In genomic region chr1:218809625-218810024, GRCh38 we compare ENCODE assay signal across 28 cellular contexts.
DNase-seq lines count a peak whose midpoint lies in the region; ATAC-seq and TF ChIP-seq lines count a peak whose summit lies in the region.
"Had no signal": no experiment of that assay in that cellular context is flagged by ENCODE, and none has a peak within 500 bp of the region (broad histone marks: within the 10 kb centered on the region; RNA-seq: fewer than 3 reads in every experiment).

No MANE protein-coding gene starts in this region.

- H3K36me3 ChIP-seq in left ventricle myocardium inferior, result no peaks in the 10 kb centered on the region
- H3K36me3 ChIP-seq in vagina, result no peaks in the 10 kb centered on the region
- H3K36me3 ChIP-seq: gastrocnemius medialis, tibial artery had no signal

- H3K4me1 ChIP-seq in left ventricle myocardium inferior (peaks cover 21% of the 10 kb centered on the region), vagina (peaks cover 16% of the 10 kb centered on the region)
- H3K4me1 ChIP-seq: gastrocnemius medialis had no signal

- H3K27me3 ChIP-seq in left ventricle myocardium inferior (ENCODE audit: low read depth) (peaks cover 9% of the 10 kb centered on the region), vagina (no peaks in the 10 kb centered on the region)
- H3K27me3 ChIP-seq: gastrocnemius medialis, tibial artery had no signal

- ATAC-seq in Right ventricle myocardium superior (ENCODE audit: poor library complexity) (peak; percentile 45), GM18517 (IDR thresholded peaks at IDR 0.05; ENCODE audit: unreplicated experiment) (no peak)
- ATAC-seq: gastrocnemius medialis; Panc1; stimulated activated naive CD8-positive, alpha-beta T cell treated with anti-CD3 and anti-CD28 coated beads, Interleukin-15, amount 100 ng/mL, for 72 hours had no signal

- no peak overlapping the region for H3K27ac ChIP-seq in left ventricle myocardium inferior (replicated peaks)
- H3K27ac ChIP-seq in vagina, result peak overlapping the region; percentile 4
- H3K27ac ChIP-seq: gastrocnemius medialis, tibial artery had no signal

- DNase-seq in Right ventricle myocardium superior, result no peak
- no peak for DNase-seq in left ventricle myocardium inferior
- DNase-seq in SW480 (ENCODE audit: low spot score), result peak; percentile 2
- DNase-seq in fibroblast of the aortic adventitia (ENCODE audit: low read depth), result peak; percentile 46
- no peak for DNase-seq in vagina (ENCODE audit: extremely low spot score in 2 of 2)
- DNase-seq in SKM-1 treated with dmso at 0.1 percent for 144 hours (lab: John Stamatoyannopoulos, UW; ENCODE audit: unreplicated experiment), result no peak
- DNase-seq in NCI-H1105 treated with DMSO at 0.1 percent for 48 hours (lab: John Stamatoyannopoulos, UW), result no peak
- DNase-seq: activated CD4-positive, alpha-beta T cell treated with anti-CD3 and anti-CD28 coated beads for 4 hours; activated naive CD4-positive, alpha-beta T cell treated with anti-CD3 and anti-CD28 coated beads for 36 hours; activated T-cell treated with anti-CD3 and anti-CD28 coated beads, Interleukin-2, amount 50 U/mL, for 48 hours; amygdala; cerebellar nuclear complex; effector CD4-positive, alpha-beta T cell; erythroblast; gastrocnemius medialis; HFFc6; hypothalamus; islet precursor cell; naive B cell; NCI-H1092 treated with DMSO at 0.1 percent for 48 hours; NCI-H2029 treated with DMSO at 0.1 percent for 48 hours; NCI-H510A treated with DMSO at 0.1 percent for 48 hours; NK-92 treated with Interleukin-12 subunit alpha and Interleukin-12 subunit beta, amount 100 ng/mL, for 24 hours; nucleus accumbens; stimulated activated naive CD8-positive, alpha-beta T cell treated with anti-CD3 and anti-CD28 coated beads, Interleukin-15, amount 100 ng/mL, for 72 hours; tibial artery had no signal

- intact Hi-C loops in Right ventricle myocardium superior (cut with DNase I), result no loop called here
- intact Hi-C loops in left ventricle myocardium inferior (cut with micrococcal nuclease), result no loop called here
- intact Hi-C loops in vagina (cut with DNase I), result no loop called here

- H3K4me3 ChIP-seq in left ventricle myocardium inferior (no peak overlapping the region), fibroblast of the aortic adventitia (ENCODE audit: low read depth, low read length) (no peak overlapping the region), vagina (no peak overlapping the region)
- H3K4me3 ChIP-seq: gastrocnemius medialis, tibial artery had no signal

- no peak for TF ChIP-seq POLR2A in vagina (IDR thresholded peaks at IDR 0.05)

- H3K9me3 ChIP-seq in left ventricle myocardium inferior (replicated peaks), result no peaks in the 10 kb centered on the region
- H3K9me3 ChIP-seq in vagina, result no peaks in the 10 kb centered on the region
- H3K9me3 ChIP-seq: gastrocnemius medialis, tibial artery had no signal

- TF ChIP-seq CTCF in left ventricle myocardium inferior (IDR thresholded peaks at IDR 0.05; ENCODE audit: borderline replicate concordance) (no peak), fibroblast of the aortic adventitia (IDR thresholded peaks at IDR 0.05; ENCODE audit: insufficient read depth, low read length) (no peak), vagina (IDR thresholded peaks at IDR 0.05) (no peak)

Comparison
In these comparisons a context has a peak if more than half of its experiments do, and no peak if none do; other contexts are left out.
1. DNase-seq: peak in SW480 (single experiment) and fibroblast of the aortic adventitia (single experiment); none in Right ventricle myocardium superior (single experiment), left ventricle myocardium inferior (single experiment), vagina (0 of 2), SKM-1 treated with dmso at 0.1 percent for 144 hours (single experiment) and NCI-H1105 treated with DMSO at 0.1 percent for 48 hours (single experiment).